Comparison of ENCODE assay signal across 12 cellular contexts in genomic region chr3:60046212-60046611, GRCh38.
DNase-seq lines count a peak whose midpoint lies in the region; ATAC-seq and TF ChIP-seq lines count a peak whose summit lies in the region.
"Had no signal": no experiment of that assay in that cellular context is flagged by ENCODE, and none has a peak within 500 bp of the region (broad histone marks: within the 10 kb centered on the region; RNA-seq: fewer than 3 reads in every experiment).

No MANE protein-coding gene starts in this region.

- peak; percentile 29 for DNase-seq in Ammon's horn (ENCODE audit: low spot score)
- peak; percentile 74 for DNase-seq in COLO668 (lab: John Stamatoyannopoulos, UW; ENCODE audit: unreplicated experiment)
- peak; percentile 52 for DNase-seq in NCI-H2171 treated with DMSO at 0.1 percent for 48 hours (lab: John Stamatoyannopoulos, UW)
- peak in 3 of 10 donors; percentile 5 to 29 (median 28) for DNase-seq in dorsolateral prefrontal cortex
- DNase-seq in midbrain (lab: John Stamatoyannopoulos, UW): no peak
- DNase-seq in HPDE6-E6E7 (ENCODE audit: extremely low spot score): no peak
- DNase-seq: BE2C, NCI-H1694 treated with DMSO at 0.1 percent for 48 hours, ovary had no signal

- no peaks in the 10 kb centered on the region for H3K27me3 ChIP-seq in dorsolateral prefrontal cortex
- H3K27me3 ChIP-seq: BE2C, ovary had no signal

- H3K4me3 ChIP-seq in dorsolateral prefrontal cortex: peak overlapping the region in 53 of 59 donors; percentile 1 to 67 (median 41)
- H3K4me3 ChIP-seq: HAP-1, ovary had no signal

- intact Hi-C loops in dorsolateral prefrontal cortex (cut with DNase I): no loop called here

- ATAC-seq in HG03565 (IDR thresholded peaks at IDR 0.05; ENCODE audit: unreplicated experiment): no peak
- ATAC-seq in HG03520 (IDR thresholded peaks at IDR 0.05; ENCODE audit: unreplicated experiment): no peak

- H3K27ac ChIP-seq in dorsolateral prefrontal cortex: no peak overlapping the region
- H3K27ac ChIP-seq: ovary had no signal

- no peak for TF ChIP-seq CTCF in dorsolateral prefrontal cortex (IDR thresholded peaks at IDR 0.05 in 54 of 56, conservative IDR thresholded peaks at IDR 0.05 in 2 of 56; ENCODE audit: low read depth in 1 of 56, partially characterized antibody in 56 of 56)

Comparison
In these comparisons a context has a peak if more than half of its experiments do, and no peak if none do; other contexts are left out.
1. DNase-seq: peak in Ammon's horn (single experiment), COLO668 (single experiment) and NCI-H2171 treated with DMSO at 0.1 percent for 48 hours (single experiment); none in midbrain (single experiment) and HPDE6-E6E7 (single experiment).